Comparison of ENCODE assay signal across 1 cellular context in genomic region chr1:35454175-35454574, GRCh38.
TF ChIP-seq lines count a peak whose summit lies in the region.

No MANE protein-coding gene starts in this region.

TF ChIP-seq in GM23338, 12 proteins besides CTCF, POLR2A, EP300 and RAD21 (continued from another document):
- TF ChIP-seq ZNF462 (CRISPR knock-in tag; IDR thresholded peaks at IDR 0.05): no peak
